In genomic region chr3:25883492-25883891, GRCh38 we compare ENCODE assay signal across 35 cellular contexts.
DNase-seq lines count a peak whose midpoint lies in the region; ATAC-seq, FAIRE-seq and TF ChIP-seq lines count a peak whose summit lies in the region.
"Had no signal": no experiment of that assay in that cellular context is flagged by ENCODE, and none has a peak within 500 bp of the region (broad histone marks: within the 10 kb centered on the region; RNA-seq: fewer than 3 reads in every experiment).

No MANE protein-coding gene starts in this region.

- no peak overlapping the region for H3K27ac Mint-ChIP-seq in GM23338
- no peak overlapping the region for H3K27ac Mint-ChIP-seq in activated CD4-positive, alpha-beta memory T cell treated with anti-CD3 and anti-CD28 coated beads for 36 hours
- H3K27ac Mint-ChIP-seq: B cell; CD14-positive monocyte; CD4-positive, alpha-beta memory T cell; CD4-positive, alpha-beta T cell; CD4-positive, CD25-positive, alpha-beta regulatory T cell; CD8-positive, alpha-beta T cell had no signal

- 0 out of 2 replicates have a peak, but pooled peaks cover 4% of the 10 kb centered on the region for H3K4me1 ChIP-seq in GM23338 (ENCODE audit: insufficient read depth)
- no peaks in the 10 kb centered on the region for H3K4me1 ChIP-seq in HEK293 (ENCODE audit: control insufficient read depth, insufficient read depth, low read length)
- no peaks in the 10 kb centered on the region for H3K4me1 ChIP-seq in K562 (replicated peaks in 1 of 2; ENCODE audit: control insufficient read depth in 2 of 2, insufficient read depth in 2 of 2, low read length in 2 of 2)
- H3K4me1 ChIP-seq: A549; BE2C; BLaER1; BLaER1 treated with 17β-estradiol and CSF1 and Interleukin-3, amounts not matched to agents 10 nM and 100 nM; Caco-2 had no signal

- no peak overlapping the region for H3K27ac ChIP-seq in GM23338 (ENCODE audit: low read depth)
- no peak overlapping the region for H3K27ac ChIP-seq in HEK293 (ENCODE audit: extremely low read depth, low read depth, low read length)
- no peak overlapping the region for H3K27ac ChIP-seq in K562 (ENCODE audit: extremely low read depth, low read depth, low read length)
- H3K27ac ChIP-seq: 22Rv1; A549; BLaER1; BLaER1 treated with 17β-estradiol and CSF1 and Interleukin-3, amounts not matched to agents 10 nM and 100 nM; C4-2B had no signal

- no peak for TF ChIP-seq EP300 in K562 (IDR thresholded peaks at IDR 0.05; ENCODE audit: low read length)

- 0% methylated on average over 1 of the region's 1 CpG for WGBS in K562 (ENCODE audit: insufficient coverage, low coverage, missing lambda C conversion rate)

- H3K9ac ChIP-seq in K562 (ENCODE audit: insufficient read depth in 1 of 2, low read depth in 2 of 2, low read length in 2 of 2) = no peak overlapping the region
- H3K9ac ChIP-seq: BLaER1; BLaER1 treated with 17β-estradiol and CSF1 and Interleukin-3, amounts not matched to agents 10 nM and 100 nM had no signal

- H3K36me3 Mint-ChIP-seq in GM23338 (ENCODE audit: low read depth) = no peaks in the 10 kb centered on the region
- H3K36me3 Mint-ChIP-seq in activated CD4-positive, alpha-beta memory T cell treated with anti-CD3 and anti-CD28 coated beads for 36 hours = no peaks in the 10 kb centered on the region
- H3K36me3 Mint-ChIP-seq: CD14-positive monocyte; CD4-positive, alpha-beta memory T cell; CD4-positive, CD25-positive, alpha-beta regulatory T cell; CD8-positive, alpha-beta memory T cell; CD8-positive, alpha-beta T cell had no signal

- BruUV-seq in K562 (replicated peaks; lab: Mats Ljungman, UMichigan) = no TSS peak

- H3K9me1 ChIP-seq in K562 (ENCODE audit: control insufficient read depth, insufficient read depth, low read length) = no peaks in the 10 kb centered on the region

- no peak for FAIRE-seq in K562 (lab: Jason Lieb, UNC)
- FAIRE-seq: A204.1, A549, D721Med had no signal

- H3K27me3 ChIP-seq in GM23338 (ENCODE audit: insufficient read depth) = no peaks in the 10 kb centered on the region
- no peaks in the 10 kb centered on the region for H3K27me3 ChIP-seq in K562 (ENCODE audit: control insufficient read depth in 2 of 2, insufficient read depth in 2 of 2, low read length in 2 of 2)
- H3K27me3 ChIP-seq: BE2C; BLaER1; BLaER1 treated with 17β-estradiol and CSF1 and Interleukin-3, amounts not matched to agents 10 nM and 100 nM had no signal

- H3F3A ChIP-seq in GM23338 (replicated peaks; ENCODE audit: low read depth) = no peaks in the 10 kb centered on the region

- peaks cover 4% of the 10 kb centered on the region; the same call in 1 of the 2 replicates for H3K9me2 ChIP-seq in GM23338 (ENCODE audit: insufficient read depth)

- H3K9me3 ChIP-seq in HEK293 (ENCODE audit: control insufficient read depth, insufficient read depth, low read depth, low read length) (no peaks in the 10 kb centered on the region), K562 (replicated peaks; ENCODE audit: control insufficient read depth, insufficient read depth, low read depth, low read length) (no peaks in the 10 kb centered on the region)
- H3K9me3 ChIP-seq: A549, BE2C, Caco-2 had no signal

- H3K4me1 Mint-ChIP-seq in GM23338 = peaks cover 3% of the 10 kb centered on the region; the same call in 2 of the 3 replicates
- no peaks in the 10 kb centered on the region for H3K4me1 Mint-ChIP-seq in activated CD4-positive, alpha-beta memory T cell treated with anti-CD3 and anti-CD28 coated beads for 36 hours (ENCODE audit: low read depth)
- H3K4me1 Mint-ChIP-seq: B cell; CD14-positive monocyte; CD4-positive, alpha-beta memory T cell; CD4-positive, CD25-positive, alpha-beta regulatory T cell; CD8-positive, alpha-beta memory T cell had no signal

- DNase-seq in GM23338 (ENCODE audit: low spot score) = no peak
- no peak for DNase-seq in K562 (ENCODE audit: extremely low read depth in 1 of 4, low spot score in 3 of 4)
- DNase-seq in activated CD4-positive, CD25-positive, alpha-beta regulatory T cell treated with anti-CD3 and anti-CD28 coated beads, Interleukin-2, amount 50 U/mL, for 72 hours = no peak
- no peak for DNase-seq in activated CD4-positive, alpha-beta memory T cell treated with anti-CD3 and anti-CD28 coated beads for 36 hours
- no peak for DNase-seq in NCI-H510A (lab: John Stamatoyannopoulos, UW)
- DNase-seq: 8988T; ACHN; AML-193; BE2C; C1 segment of cervical spinal cord; Caco-2; Calu3; CD4-positive, alpha-beta memory T cell; CD4-positive, alpha-beta T cell; CD4-positive, CD25-positive, alpha-beta regulatory T cell; CD8-positive, alpha-beta memory T cell; CD8-positive, alpha-beta T cell; COR-L47; DMS 273 treated with DMSO at 0.1 percent for 48 hours; DMS153; DMS53; DMS79; DMS79 treated with DMSO at 0.1 percent for 48 hours; DND-41; EL had no signal

- TF ChIP-seq POLR2A in K562 (conservative IDR thresholded peaks at IDR 0.05) = no peak

- POLR2A ChIA-PET in HEK293 (lab: Yijun Ruan, JAX) = no interaction called here
- POLR2A ChIA-PET in K562 (lab: Yijun Ruan, JAX) = no interaction called here
- POLR2A ChIA-PET in activated CD4-positive, alpha-beta memory T cell treated with anti-CD3 and anti-CD28 coated beads for 36 hours (lab: Charles Lee) = no interaction called here

- H3K4me3 ChIP-seq in GM23338 (no peak overlapping the region), HEK293 (ENCODE audit: low read depth, low read length) (no peak overlapping the region), K562 (no peak overlapping the region)
- H3K4me3 ChIP-seq: A549; BLaER1; BLaER1 treated with 17β-estradiol and CSF1 and Interleukin-3, amounts not matched to agents 10 nM and 100 nM had no signal

- CTCF ChIA-PET in HEK293 (lab: Yijun Ruan, JAX) (interaction anchor here (0.6 kb wide), 1 partner anchor 15 kb away, joined by 3 read pairs; no protein-coding TSS in a partner anchor), K562 (lab: Yijun Ruan, JAX; ENCODE audit: low intra/inter-chr PET ratio) (no interaction called here)
- CTCF ChIA-PET in activated CD4-positive, alpha-beta memory T cell treated with anti-CD3 and anti-CD28 coated beads for 36 hours (lab: Charles Lee) = no interaction called here

- H3K79me2 ChIP-seq in GM23338 (replicated peaks; ENCODE audit: insufficient read depth) = no peaks in the 10 kb centered on the region
- H3K79me2 ChIP-seq in K562 (ENCODE audit: control insufficient read depth, insufficient read depth, low read length) = no peaks in the 10 kb centered on the region

- TF ChIP-seq RAD21 in K562 (CRISPR knock-in tag; conservative IDR thresholded peaks at IDR 0.05 in 1 of 2, IDR thresholded peaks at IDR 0.05 in 1 of 2) = no peak

- H4K20me1 ChIP-seq in GM23338 (replicated peaks; ENCODE audit: insufficient read depth) (no peaks in the 10 kb centered on the region), K562 (replicated peaks; ENCODE audit: control insufficient read depth, insufficient read depth, low read length) (no peaks in the 10 kb centered on the region)
- H4K20me1 ChIP-seq: BLaER1; BLaER1 treated with 17β-estradiol and CSF1 and Interleukin-3, amounts not matched to agents 10 nM and 100 nM had no signal

- no peak for TF ChIP-seq CTCF in GM23338 (conservative IDR thresholded peaks at IDR 0.05; ENCODE audit: low read depth in 2 of 2)
- TF ChIP-seq CTCF in HEK293 (tag by site-specific recombination; IDR thresholded peaks at IDR 0.05) = no peak
- TF ChIP-seq CTCF in K562 (IDR thresholded peaks at IDR 0.05 in 2 of 3, conservative IDR thresholded peaks at IDR 0.05 in 1 of 3; ENCODE audit: insufficient read depth in 2 of 3, low read depth in 1 of 3, low read length in 3 of 3) = no peak

- no peak overlapping the region for H3K4me3 Mint-ChIP-seq in GM23338
- H3K4me3 Mint-ChIP-seq in activated CD4-positive, alpha-beta memory T cell treated with anti-CD3 and anti-CD28 coated beads for 36 hours = no peak overlapping the region
- H3K4me3 Mint-ChIP-seq: B cell; CD14-positive monocyte; CD4-positive, alpha-beta memory T cell; CD4-positive, alpha-beta T cell; CD4-positive, CD25-positive, alpha-beta regulatory T cell; CD8-positive, alpha-beta T cell had no signal

- H3K36me3 ChIP-seq in GM23338 (ENCODE audit: insufficient read depth) = no peaks in the 10 kb centered on the region
- no peaks in the 10 kb centered on the region for H3K36me3 ChIP-seq in HEK293 (ENCODE audit: control insufficient read depth in 2 of 2, insufficient read depth in 1 of 2, low read length in 2 of 2)
- no peaks in the 10 kb centered on the region for H3K36me3 ChIP-seq in K562 (ENCODE audit: control insufficient read depth, insufficient read depth, low read length)
- H3K36me3 ChIP-seq: BE2C; BLaER1; BLaER1 treated with 17β-estradiol and CSF1 and Interleukin-3, amounts not matched to agents 10 nM and 100 nM had no signal

- intact Hi-C loops in K562 (cut with micrococcal nuclease) = no loop called here
- intact Hi-C loops in activated CD4-positive, alpha-beta memory T cell treated with anti-CD3 and anti-CD28 coated beads for 36 hours (cut with micrococcal nuclease) = no loop called here

- H3K4me2 ChIP-seq in GM23338 (no peak overlapping the region), K562 (ENCODE audit: insufficient read depth, low read length) (no peak overlapping the region)
- H3K4me2 ChIP-seq: A549; BLaER1; BLaER1 treated with 17β-estradiol and CSF1 and Interleukin-3, amounts not matched to agents 10 nM and 100 nM had no signal

- H3K27me3 Mint-ChIP-seq in GM23338 (ENCODE audit: insufficient read depth, low read depth, poor library complexity) = peaks cover 4% of the 10 kb centered on the region
- no peaks in the 10 kb centered on the region for H3K27me3 Mint-ChIP-seq in activated CD4-positive, alpha-beta memory T cell treated with anti-CD3 and anti-CD28 coated beads for 36 hours

- in situ Hi-C loops in K562 (cut with MboI) = no loop called here

- H3K9me3 Mint-ChIP-seq in GM23338 = no peaks in the 10 kb centered on the region
- no peaks in the 10 kb centered on the region for H3K9me3 Mint-ChIP-seq in activated CD4-positive, alpha-beta memory T cell treated with anti-CD3 and anti-CD28 coated beads for 36 hours
- H3K9me3 Mint-ChIP-seq: CD4-positive, alpha-beta T cell; CD8-positive, alpha-beta T cell had no signal

- H2AFZ ChIP-seq in GM23338 (peak overlapping the region; percentile 6; the same call in 1 of the 2 replicates), K562 (ENCODE audit: low read depth, low read length) (no peak overlapping the region)

- ATAC-seq in GM23338 (no peak), K562 (no peak)
- ATAC-seq: A549; CD8-positive, alpha-beta T cell had no signal

TF ChIP-seq in GM23338, 12 proteins besides CTCF, POLR2A, EP300 and RAD21 (continues in another document):
- TF ChIP-seq ZNF114 (CRISPR knock-in tag; IDR thresholded peaks at IDR 0.05) = no peak
- no peak for TF ChIP-seq ZNF331 (CRISPR knock-in tag; IDR thresholded peaks at IDR 0.05; ENCODE audit: low read depth)
- no peak for TF ChIP-seq EZH2phosphoT487 (IDR thresholded peaks at IDR 0.05; ENCODE audit: unreplicated experiment)

TF ChIP-seq in HEK293, 187 proteins besides CTCF, POLR2A, EP300 and RAD21 (continues in another document):
- TF ChIP-seq ZNF10 (tag by site-specific recombination; IDR thresholded peaks at IDR 0.05) = peak; percentile 82

TF ChIP-seq in K562, 482 proteins besides CTCF, POLR2A, EP300 and RAD21:
- TF ChIP-seq ZNF134 (CRISPR knock-in tag; conservative IDR thresholded peaks at IDR 0.05) (peak; percentile 67), HNRNPK (IDR thresholded peaks at IDR 0.05; ENCODE audit: low read depth, low read length, poor library complexity, severe bottlenecking) (no peak)
